ENCODE assay signal across 8 cellular contexts in the genomic region with DNA sequence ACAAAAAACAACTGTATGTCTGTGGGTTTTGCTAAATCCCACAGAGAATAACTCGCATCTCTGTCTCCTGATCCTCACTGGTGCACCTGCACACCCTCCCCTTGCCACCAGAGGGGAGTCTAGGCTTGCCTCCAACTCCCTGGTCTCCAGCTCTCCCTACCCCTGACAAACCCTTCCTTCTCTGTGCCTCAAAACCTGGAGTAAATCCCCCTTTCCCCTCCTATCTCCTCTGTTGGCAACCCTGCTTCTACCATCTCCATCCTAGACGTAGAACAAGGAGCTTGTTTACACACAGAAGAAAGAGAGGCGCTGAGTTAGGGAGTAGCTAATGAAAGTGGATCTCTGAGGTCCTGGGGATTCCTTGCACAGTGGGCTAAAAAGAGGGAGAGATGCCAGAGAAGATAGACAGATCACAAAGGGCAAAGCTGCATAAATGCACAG. TPM values are rescaled to one million over a fixed set of nuclear protein-coding genes. Genes with fewer than 3 reads are reported as not detected.
DNase-seq lines count a peak whose midpoint lies in the region; ATAC-seq and TF ChIP-seq lines count a peak whose summit lies in the region.

No MANE protein-coding gene starts in this region.

- H3K4me1 ChIP-seq in colonic mucosa (peaks cover 8% of the 10 kb centered on the region), lower lobe of right lung (peaks cover 15% of the 10 kb centered on the region)

- H3K9ac ChIP-seq in colonic mucosa (ENCODE audit: low read depth in 2 of 2, low read length in 2 of 2), result no peak overlapping the region

- TF ChIP-seq CTCF in colonic mucosa (IDR thresholded peaks at IDR 0.05) (peak; percentile 91), lower lobe of right lung (IDR thresholded peaks at IDR 0.05) (peak; percentile 84)

- H3K4me3 ChIP-seq in colonic mucosa, result no peak overlapping the region
- H3K4me3 ChIP-seq in lower lobe of right lung, result no peak overlapping the region

- intact Hi-C loops in colonic mucosa (cut with DNase I), result loop anchor here (2.0 to 10.0 kb wide), 3 partner anchors 86 to 212 kb away; partner anchors contain the start of gene PVRIG
- intact Hi-C loops in lower lobe of right lung (cut with DNase I), result no loop called here

- no peaks in the 10 kb centered on the region for H3K36me3 ChIP-seq in colonic mucosa
- no peaks in the 10 kb centered on the region for H3K36me3 ChIP-seq in lower lobe of right lung

- H3K27ac ChIP-seq in colonic mucosa (no peak overlapping the region), lower lobe of right lung (no peak overlapping the region)

- H3K27me3 ChIP-seq in colonic mucosa, result no peaks in the 10 kb centered on the region
- H3K27me3 ChIP-seq in lower lobe of right lung (ENCODE audit: low read depth), result no peaks in the 10 kb centered on the region

- DNase-seq in GDM1 (lab: John Stamatoyannopoulos, UW), result peak; percentile 41
- peak; percentile 63 for DNase-seq in NCI-H2227 treated with DMSO at 0.1 percent for 48 hours (lab: John Stamatoyannopoulos, UW)
- peak; percentile 23 to 38 (median 32) for DNase-seq in activated CD4-positive, CD25-positive, alpha-beta regulatory T cell (lab: John Stamatoyannopoulos, UW)
- peak; percentile 79 for DNase-seq in colonic mucosa
- no peak for DNase-seq in lower lobe of right lung
- DNase-seq in stimulated activated naive CD4-positive, alpha-beta T cell (lab: John Stamatoyannopoulos, UW), result peak; percentile 42 to 65 (median 52)
- DNase-seq in dedifferentiated amniotic fluid mesenchymal stem cell (ENCODE audit: extremely low spot score), result no peak

- ATAC-seq in HG02870 (IDR thresholded peaks at IDR 0.05; ENCODE audit: unreplicated experiment), result peak; percentile 59
- peak; percentile 79 to 81 for ATAC-seq in lower lobe of right lung

- H3K9me3 ChIP-seq in colonic mucosa (no peaks in the 10 kb centered on the region), lower lobe of right lung (no peaks in the 10 kb centered on the region)

RNA-seq across cellular contexts. Expression of gene MBLAC1, which starts 6.0 kb away (rescaled TPM):
- total RNA-seq in colonic mucosa (1 to 10 TPM; 1.9 to 4.1 TPM), lower lobe of right lung (2.7 TPM)

RNA-seq across cellular contexts. Expression of gene CNPY4, which starts 13.3 kb away (rescaled TPM):
- total RNA-seq in colonic mucosa, result 10 to 100 TPM in 1 of 2 donors, 1 to 10 TPM in 1; 8.4 to 10.6 TPM
- 10.5 TPM for total RNA-seq in lower lobe of right lung

RNA-seq across cellular contexts. Expression of gene TAF6, which starts 13.6 kb away (rescaled TPM):
- total RNA-seq in colonic mucosa (10 to 100 TPM; 28.7 to 67.3 TPM), lower lobe of right lung (39.4 TPM)

RNA-seq across cellular contexts. Expression of gene LAMTOR4, which starts 16.0 kb away (rescaled TPM):
- total RNA-seq in colonic mucosa (100 to 1,000 TPM; 230 to 268 TPM), lower lobe of right lung (131 TPM)

RNA-seq across cellular contexts. Expression of gene TRAPPC14, which starts 25.8 kb away (rescaled TPM):
- total RNA-seq in colonic mucosa, result 10 to 100 TPM; 40.3 to 69.5 TPM
- total RNA-seq in lower lobe of right lung, result 24.3 TPM

Comparison
In these comparisons a context has a peak if more than half of its experiments do, and no peak if none do; other contexts are left out.
1. DNase-seq: peak in GDM1 (single experiment), NCI-H2227 treated with DMSO at 0.1 percent for 48 hours (single experiment), activated CD4-positive, CD25-positive, alpha-beta regulatory T cell (4 of 4), colonic mucosa (single experiment) and stimulated activated naive CD4-positive, alpha-beta T cell (6 of 6); none in lower lobe of right lung (single experiment) and dedifferentiated amniotic fluid mesenchymal stem cell (single experiment).